Comparison of ENCODE assay signal across 1 cellular context in genomic region chr1:99465176-99465900, GRCh38.
A peak's percentile ranks its signal among the peaks of the same experiment; 100 is the strongest.
TF ChIP-seq lines count a peak whose summit lies in the region.

No MANE protein-coding gene starts in this region.

TF ChIP-seq in SK-N-SH, 30 proteins besides CTCF, POLR2A, EP300 and RAD21 (continued from another document):
- TF ChIP-seq REST (IDR thresholded peaks at IDR 0.05; ENCODE audit: low read depth, low read length) (no peak), MXI1 (IDR thresholded peaks at IDR 0.05; ENCODE audit: low read depth, low read length) (no peak), USF2 (IDR thresholded peaks at IDR 0.05; ENCODE audit: borderline replicate concordance, low read depth, low read length) (no peak), ELF1 (IDR thresholded peaks at IDR 0.05) (no peak), FOXJ3 (CRISPR knock-in tag; IDR thresholded peaks at IDR 0.05) (0 out of 2 replicates have a peak, but pooled peaks have one; percentile 31), CHD2 (IDR thresholded peaks at IDR 0.05; ENCODE audit: low read length, partially characterized antibody) (peak; percentile 74), TAF1 (IDR thresholded peaks at IDR 0.05; ENCODE audit: borderline replicate concordance, low read depth, low read length) (no peak), FOSL2 (IDR thresholded peaks at IDR 0.05; ENCODE audit: borderline replicate concordance, low read depth) (peak; percentile 74; the same call in 1 of the 2 replicates), IRF3 (IDR thresholded peaks at IDR 0.05; ENCODE audit: low read depth, low read length) (no peak), GATA2 (CRISPR knock-in tag; IDR thresholded peaks at IDR 0.05) (peak; percentile 69), JUND (IDR thresholded peaks at IDR 0.05) (peak; percentile 66), SMC3 (IDR thresholded peaks at IDR 0.05; ENCODE audit: low read depth, low read length) (no peak), EZH2phosphoT487 (IDR thresholded peaks at IDR 0.05; ENCODE audit: borderline replicate concordance, low read depth) (no peak), MEF2A (IDR thresholded peaks at IDR 0.05; ENCODE audit: borderline replicate concordance, low read depth) (no peak)
